In the genomic region with DNA sequence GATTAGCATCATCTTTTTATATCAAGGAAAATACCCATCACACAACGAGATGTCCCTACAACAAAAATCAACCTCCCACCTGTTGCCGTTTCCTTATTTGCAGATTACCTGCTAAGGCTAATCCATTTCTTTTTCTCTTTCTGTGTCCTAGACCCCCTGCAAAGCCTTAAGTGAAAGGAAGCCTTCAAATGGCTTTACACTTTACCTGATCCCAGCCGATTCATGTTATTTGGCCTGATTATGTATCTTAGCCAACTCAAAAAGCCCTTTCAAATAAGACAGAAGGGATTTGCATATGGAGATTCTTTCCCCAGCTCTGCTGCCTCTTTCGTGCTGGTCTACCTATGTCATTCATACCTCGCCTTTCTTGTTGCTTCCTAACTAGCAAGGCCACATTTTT, we compare ENCODE assay signal across 21 cellular contexts. TPM values are rescaled to one million over a fixed set of nuclear protein-coding genes. Genes with fewer than 3 reads are reported as not detected.
"Had no signal": no experiment of that assay in that cellular context is flagged by ENCODE, and none has a peak within 500 bp of the region (broad histone marks: within the 10 kb centered on the region; RNA-seq: fewer than 3 reads in every experiment).

No MANE protein-coding gene starts in this region.

- H3K4me2 ChIP-seq: neural progenitor cell had no signal

- H3K36me3 ChIP-seq: cardiac muscle cell, neural progenitor cell, tibial artery, uterus, WERI-Rb-1 had no signal

- H3K27ac Mint-ChIP-seq: activated naive CD8-positive, alpha-beta T cell treated with anti-CD3 and anti-CD28 coated beads for 36 hours; dendritic cell treated with granulocyte-macrophage colony-stimulating factor and Interleukin-4, amounts not matched to agents 40 ng/mL and 50 ng/mL, for 4 days; memory B cell; naive B cell; neural progenitor cell had no signal

- H3K9ac ChIP-seq: neural progenitor cell had no signal

- H3K4me3 Mint-ChIP-seq: activated naive CD8-positive, alpha-beta T cell treated with anti-CD3 and anti-CD28 coated beads for 36 hours; dendritic cell treated with granulocyte-macrophage colony-stimulating factor and Interleukin-4, amounts not matched to agents 40 ng/mL and 50 ng/mL, for 4 days; memory B cell; naive B cell; neural progenitor cell had no signal

- H3K27ac ChIP-seq: cardiac muscle cell, neural progenitor cell, psoas muscle, tibial artery, WERI-Rb-1 had no signal

- H3K4me3 ChIP-seq: cardiac muscle cell, mucosa of descending colon, neural progenitor cell, psoas muscle, tibial artery, uterus had no signal

- H3K27me3 ChIP-seq: cardiac muscle cell, neural progenitor cell, tibial artery, uterus had no signal

- H3K4me1 ChIP-seq: neural progenitor cell, psoas muscle, tibial artery, uterus had no signal

- H3K27me3 Mint-ChIP-seq: naive B cell had no signal

- H3K36me3 Mint-ChIP-seq: activated naive CD8-positive, alpha-beta T cell treated with anti-CD3 and anti-CD28 coated beads for 36 hours; memory B cell; naive B cell; neural progenitor cell had no signal

- ATAC-seq: left ventricle myocardium superior; psoas muscle; right cardiac atrium; stimulated activated naive CD8-positive, alpha-beta T cell treated with anti-CD3 and anti-CD28 coated beads, Interleukin-15, Interleukin-2, amounts not matched to agents 100 U/mL and 50 U/mL, for 24 hours had no signal

- H3K9me3 ChIP-seq: mucosa of descending colon, psoas muscle, tibial artery, uterus had no signal

- H3K4me1 Mint-ChIP-seq: activated naive CD8-positive, alpha-beta T cell treated with anti-CD3 and anti-CD28 coated beads for 36 hours; memory B cell; naive B cell; neural progenitor cell had no signal

- DNase-seq: activated CD4-positive, alpha-beta T cell treated with anti-CD3 and anti-CD28 coated beads, Interleukin-2, amount 50 U/mL, for 48 hours; activated gamma-delta T cell treated with Interleukin-2 at 50 U/mL for 16 hours; activated naive CD8-positive, alpha-beta T cell treated with anti-CD3 and anti-CD28 coated beads for 36 hours; effector memory CD4-positive, alpha-beta T cell; foreskin melanocyte; glutamatergic neuron; left ventricle myocardium superior; mucosa of descending colon; naive B cell; psoas muscle; right cardiac atrium; stimulated activated naive CD8-positive, alpha-beta T cell treated with anti-CD3 and anti-CD28 coated beads, Interleukin-15, Interleukin-2, amounts not matched to agents 100 U/mL and 50 U/mL, for 24 hours; substantia nigra; T-helper 2 cell; tibial artery; uterus; WERI-Rb-1 had no signal

- H2AFZ ChIP-seq: neural progenitor cell had no signal

- H3K9me3 Mint-ChIP-seq: activated naive CD8-positive, alpha-beta T cell treated with anti-CD3 and anti-CD28 coated beads for 36 hours; dendritic cell treated with granulocyte-macrophage colony-stimulating factor and Interleukin-4, amounts not matched to agents 40 ng/mL and 50 ng/mL, for 4 days; memory B cell; naive B cell; neural progenitor cell had no signal

RNA-seq across cellular contexts. Expression of a gene that starts 14.4 kb away (rescaled TPM):
- total RNA-seq: cardiac muscle cell had no signal
- polyA plus RNA-seq: cardiac muscle cell had no signal
